ENCODE assay signal across 10 cellular contexts in genomic region chr6:136764522-136764993, GRCh38. TPM values are rescaled to one million over a fixed set of nuclear protein-coding genes. Genes with fewer than 3 reads are reported as not detected.
DNase-seq lines count a peak whose midpoint lies in the region; ATAC-seq and TF ChIP-seq lines count a peak whose summit lies in the region.
"Had no signal": no experiment of that assay in that cellular context is flagged by ENCODE, and none has a peak within 500 bp of the region (broad histone marks: within the 10 kb centered on the region; RNA-seq: fewer than 3 reads in every experiment).

No MANE protein-coding gene starts in this region.

- no peak overlapping the region for H3K4me3 ChIP-seq in BE2C (ENCODE audit: low read depth, low read length)

- TF ChIP-seq CTCF in RWPE1 (conservative IDR thresholded peaks at IDR 0.05; ENCODE audit: low read depth) (no peak), BE2C (IDR thresholded peaks at IDR 0.05; ENCODE audit: low read depth, low read length) (no peak)

- no peaks in the 10 kb centered on the region for H3K9me3 ChIP-seq in BE2C

- H3K27ac Mint-ChIP-seq in effector memory CD8-positive, alpha-beta T cell = peak overlapping the region; percentile 91

- H3K27ac ChIP-seq in RWPE1 = no peak overlapping the region

- H3K9me3 Mint-ChIP-seq in effector memory CD8-positive, alpha-beta T cell = no peaks in the 10 kb centered on the region

- H3K4me1 ChIP-seq in BE2C = peaks cover 4% of the 10 kb centered on the region

- POLR2A ChIA-PET in RWPE1 (lab: Yijun Ruan, JAX; ENCODE audit: low non-redundant PET) = no interaction called here

- CTCF ChIA-PET in RWPE1 (lab: Yijun Ruan, JAX) = interaction anchor here (0.6 to 0.9 kb wide), 2 partner anchors 28 to 780 kb away, joined by 3 read pairs; partner anchors contain the start of gene MAP3K5

- DNase-seq in effector memory CD8-positive, alpha-beta T cell = no peak
- DNase-seq in RWPE1 (ENCODE audit: low spot score) (no peak), NCI-H2227 (lab: John Stamatoyannopoulos, UW; ENCODE audit: unreplicated experiment) (no peak), retina (no peak), BE2C (no peak)
- DNase-seq: kidney; stimulated activated CD4-positive, alpha-beta T cell treated with anti-CD3 and anti-CD28 coated beads, Interleukin-2, amount 100 ng/mL, for 24 hours had no signal

- H3K4me1 Mint-ChIP-seq in effector memory CD8-positive, alpha-beta T cell (ENCODE audit: low read depth in 2 of 2) = peaks cover 73 to 78% of the 10 kb centered on the region in 2 donors

- peak; percentile 26 for ATAC-seq in GM18499 (IDR thresholded peaks at IDR 0.05; ENCODE audit: insufficient read depth, unreplicated experiment)
- ATAC-seq in GM21447 (IDR thresholded peaks at IDR 0.05; ENCODE audit: unreplicated experiment) = peak; percentile 48
- peak; percentile 42 for ATAC-seq in HG03565 (IDR thresholded peaks at IDR 0.05; ENCODE audit: unreplicated experiment)
- peak; percentile 56 for ATAC-seq in effector memory CD8-positive, alpha-beta T cell (replicated peaks)

- no peaks in the 10 kb centered on the region for H3K36me3 ChIP-seq in BE2C

- H3K4me3 Mint-ChIP-seq in effector memory CD8-positive, alpha-beta T cell = peak overlapping the region; percentile 78 to 82

- H3K27me3 Mint-ChIP-seq in effector memory CD8-positive, alpha-beta T cell = no peaks in the 10 kb centered on the region

- H3K27me3 ChIP-seq in BE2C = no peaks in the 10 kb centered on the region

- H3K36me3 Mint-ChIP-seq in effector memory CD8-positive, alpha-beta T cell (ENCODE audit: insufficient read depth) = peaks cover 23% of the 10 kb centered on the region

RNA-seq across cellular contexts. Expression of gene MAP3K5, which starts 27.7 kb away (rescaled TPM):
- polyA plus RNA-seq in BE2C (2012; ENCODE audit: insufficient read depth, insufficient read length, low read depth) = 2.3 TPM

RNA-seq across cellular contexts. Expression of gene PEX7, which starts 57.8 kb away (rescaled TPM):
- polyA plus RNA-seq in BE2C (2012; ENCODE audit: insufficient read depth, insufficient read length, low read depth) = 16.8 TPM
